Comparison of ENCODE assay signal across 1 cellular context in the genomic region with DNA sequence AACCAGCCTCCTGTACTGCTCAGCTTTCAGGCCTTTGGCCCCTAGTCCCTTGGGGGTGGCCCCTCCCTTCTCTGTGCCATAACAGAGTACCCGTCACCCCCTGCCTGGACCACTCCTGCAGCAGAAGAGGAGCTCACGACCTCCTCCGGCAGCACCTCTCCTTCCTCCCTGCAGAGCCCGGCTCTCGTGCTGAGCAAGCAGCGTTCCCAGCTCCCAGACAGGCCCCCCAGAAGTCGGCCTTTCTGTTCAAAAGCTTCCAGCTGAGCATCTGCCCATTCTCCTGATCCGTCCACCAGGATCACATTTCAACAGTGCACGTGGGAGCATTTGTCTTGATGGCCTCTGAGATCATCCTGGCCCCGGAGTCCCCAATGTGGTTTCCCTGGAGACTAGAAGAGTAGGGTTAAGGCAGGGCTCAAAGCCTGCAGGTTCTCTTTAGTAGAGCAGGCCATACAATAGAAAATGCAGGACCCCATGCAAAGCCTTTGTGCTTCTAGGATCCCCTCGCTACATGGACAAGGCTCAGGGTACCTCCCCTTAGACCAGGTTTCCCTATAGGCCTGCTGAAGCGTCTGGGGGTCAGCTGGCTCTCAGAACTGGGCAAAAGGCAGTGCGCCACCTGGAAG.
TF ChIP-seq lines count a peak whose summit lies in the region.

No MANE protein-coding gene starts in this region.

TF ChIP-seq in GM23338, 12 proteins besides CTCF, POLR2A, EP300 and RAD21 (continued from another document):
- TF ChIP-seq, protein P1, sequence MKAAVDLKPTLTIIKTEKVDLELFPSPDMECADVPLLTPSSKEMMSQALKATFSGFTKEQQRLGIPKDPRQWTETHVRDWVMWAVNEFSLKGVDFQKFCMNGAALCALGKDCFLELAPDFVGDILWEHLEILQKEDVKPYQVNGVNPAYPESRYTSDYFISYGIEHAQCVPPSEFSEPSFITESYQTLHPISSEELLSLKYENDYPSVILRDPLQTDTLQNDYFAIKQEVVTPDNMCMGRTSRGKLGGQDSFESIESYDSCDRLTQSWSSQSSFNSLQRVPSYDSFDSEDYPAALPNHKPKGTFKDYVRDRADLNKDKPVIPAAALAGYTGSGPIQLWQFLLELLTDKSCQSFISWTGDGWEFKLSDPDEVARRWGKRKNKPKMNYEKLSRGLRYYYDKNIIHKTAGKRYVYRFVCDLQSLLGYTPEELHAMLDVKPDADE (IDR thresholded peaks at IDR 0.05): no peak
- TF ChIP-seq STAT1 (IDR thresholded peaks at IDR 0.05; ENCODE audit: unreplicated experiment) (no peak), EZH2phosphoT487 (IDR thresholded peaks at IDR 0.05; ENCODE audit: unreplicated experiment) (no peak), CREB1 (CRISPR knock-in tag; IDR thresholded peaks at IDR 0.05; ENCODE audit: low read depth) (no peak), ZNF331 (CRISPR knock-in tag; IDR thresholded peaks at IDR 0.05; ENCODE audit: low read depth) (no peak), EZH2 (IDR thresholded peaks at IDR 0.05; ENCODE audit: low read depth, unreplicated experiment) (no peak), JUNB (IDR thresholded peaks at IDR 0.05; ENCODE audit: unreplicated experiment) (no peak), ZNF114 (CRISPR knock-in tag; IDR thresholded peaks at IDR 0.05) (no peak), POLR2AphosphoS5 (IDR thresholded peaks at IDR 0.05; ENCODE audit: low read depth) (no peak)
- TF ChIP-seq, protein P2, sequence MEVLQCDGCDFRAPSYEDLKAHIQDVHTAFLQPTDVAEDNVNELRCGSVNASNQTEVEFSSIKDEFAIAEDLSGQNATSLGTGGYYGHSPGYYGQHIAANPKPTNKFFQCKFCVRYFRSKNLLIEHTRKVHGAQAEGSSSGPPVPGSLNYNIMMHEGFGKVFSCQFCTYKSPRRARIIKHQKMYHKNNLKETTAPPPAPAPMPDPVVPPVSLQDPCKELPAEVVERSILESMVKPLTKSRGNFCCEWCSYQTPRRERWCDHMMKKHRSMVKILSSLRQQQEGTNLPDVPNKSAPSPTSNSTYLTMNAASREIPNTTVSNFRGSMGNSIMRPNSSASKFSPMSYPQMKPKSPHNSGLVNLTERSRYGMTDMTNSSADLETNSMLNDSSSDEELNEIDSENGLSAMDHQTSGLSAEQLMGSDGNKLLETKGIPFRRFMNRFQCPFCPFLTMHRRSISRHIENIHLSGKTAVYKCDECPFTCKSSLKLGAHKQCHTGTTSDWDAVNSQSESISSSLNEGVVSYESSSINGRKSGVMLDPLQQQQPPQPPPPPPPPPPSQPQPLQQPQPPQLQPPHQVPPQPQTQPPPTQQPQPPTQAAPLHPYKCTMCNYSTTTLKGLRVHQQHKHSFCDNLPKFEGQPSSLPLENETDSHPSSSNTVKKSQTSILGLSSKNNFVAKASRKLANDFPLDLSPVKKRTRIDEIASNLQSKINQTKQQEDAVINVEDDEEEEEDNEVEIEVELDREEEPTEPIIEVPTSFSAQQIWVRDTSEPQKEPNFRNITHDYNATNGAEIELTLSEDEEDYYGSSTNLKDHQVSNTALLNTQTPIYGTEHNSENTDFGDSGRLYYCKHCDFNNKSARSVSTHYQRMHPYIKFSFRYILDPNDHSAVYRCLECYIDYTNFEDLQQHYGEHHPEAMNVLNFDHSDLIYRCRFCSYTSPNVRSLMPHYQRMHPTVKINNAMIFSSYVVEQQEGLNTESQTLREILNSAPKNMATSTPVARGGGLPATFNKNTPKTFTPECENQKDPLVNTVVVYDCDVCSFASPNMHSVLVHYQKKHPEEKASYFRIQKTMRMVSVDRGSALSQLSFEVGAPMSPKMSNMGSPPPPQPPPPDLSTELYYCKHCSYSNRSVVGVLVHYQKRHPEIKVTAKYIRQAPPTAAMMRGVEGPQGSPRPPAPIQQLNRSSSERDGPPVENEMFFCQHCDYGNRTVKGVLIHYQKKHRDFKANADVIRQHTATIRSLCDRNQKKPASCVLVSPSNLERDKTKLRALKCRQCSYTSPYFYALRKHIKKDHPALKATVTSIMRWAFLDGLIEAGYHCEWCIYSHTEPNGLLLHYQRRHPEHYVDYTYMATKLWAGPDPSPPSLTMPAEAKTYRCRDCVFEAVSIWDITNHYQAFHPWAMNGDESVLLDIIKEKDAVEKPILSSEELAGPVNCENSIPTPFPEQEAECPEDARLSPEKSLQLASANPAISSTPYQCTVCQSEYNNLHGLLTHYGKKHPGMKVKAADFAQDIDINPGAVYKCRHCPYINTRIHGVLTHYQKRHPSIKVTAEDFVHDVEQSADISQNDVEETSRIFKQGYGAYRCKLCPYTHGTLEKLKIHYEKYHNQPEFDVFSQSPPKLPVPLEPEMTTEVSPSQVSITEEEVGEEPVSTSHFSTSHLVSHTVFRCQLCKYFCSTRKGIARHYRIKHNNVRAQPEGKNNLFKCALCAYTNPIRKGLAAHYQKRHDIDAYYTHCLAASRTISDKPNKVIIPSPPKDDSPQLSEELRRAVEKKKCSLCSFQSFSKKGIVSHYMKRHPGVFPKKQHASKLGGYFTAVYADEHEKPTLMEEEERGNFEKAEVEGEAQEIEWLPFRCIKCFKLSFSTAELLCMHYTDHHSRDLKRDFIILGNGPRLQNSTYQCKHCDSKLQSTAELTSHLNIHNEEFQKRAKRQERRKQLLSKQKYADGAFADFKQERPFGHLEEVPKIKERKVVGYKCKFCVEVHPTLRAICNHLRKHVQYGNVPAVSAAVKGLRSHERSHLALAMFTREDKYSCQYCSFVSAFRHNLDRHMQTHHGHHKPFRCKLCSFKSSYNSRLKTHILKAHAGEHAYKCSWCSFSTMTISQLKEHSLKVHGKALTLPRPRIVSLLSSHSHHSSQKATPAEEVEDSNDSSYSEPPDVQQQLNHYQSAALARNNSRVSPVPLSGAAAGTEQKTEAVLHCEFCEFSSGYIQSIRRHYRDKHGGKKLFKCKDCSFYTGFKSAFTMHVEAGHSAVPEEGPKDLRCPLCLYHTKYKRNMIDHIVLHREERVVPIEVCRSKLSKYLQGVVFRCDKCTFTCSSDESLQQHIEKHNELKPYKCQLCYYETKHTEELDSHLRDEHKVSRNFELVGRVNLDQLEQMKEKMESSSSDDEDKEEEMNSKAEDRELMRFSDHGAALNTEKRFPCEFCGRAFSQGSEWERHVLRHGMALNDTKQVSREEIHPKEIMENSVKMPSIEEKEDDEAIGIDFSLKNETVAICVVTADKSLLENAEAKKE (CRISPR knock-in tag; IDR thresholded peaks at IDR 0.05): no peak
- TF ChIP-seq, protein P3, sequence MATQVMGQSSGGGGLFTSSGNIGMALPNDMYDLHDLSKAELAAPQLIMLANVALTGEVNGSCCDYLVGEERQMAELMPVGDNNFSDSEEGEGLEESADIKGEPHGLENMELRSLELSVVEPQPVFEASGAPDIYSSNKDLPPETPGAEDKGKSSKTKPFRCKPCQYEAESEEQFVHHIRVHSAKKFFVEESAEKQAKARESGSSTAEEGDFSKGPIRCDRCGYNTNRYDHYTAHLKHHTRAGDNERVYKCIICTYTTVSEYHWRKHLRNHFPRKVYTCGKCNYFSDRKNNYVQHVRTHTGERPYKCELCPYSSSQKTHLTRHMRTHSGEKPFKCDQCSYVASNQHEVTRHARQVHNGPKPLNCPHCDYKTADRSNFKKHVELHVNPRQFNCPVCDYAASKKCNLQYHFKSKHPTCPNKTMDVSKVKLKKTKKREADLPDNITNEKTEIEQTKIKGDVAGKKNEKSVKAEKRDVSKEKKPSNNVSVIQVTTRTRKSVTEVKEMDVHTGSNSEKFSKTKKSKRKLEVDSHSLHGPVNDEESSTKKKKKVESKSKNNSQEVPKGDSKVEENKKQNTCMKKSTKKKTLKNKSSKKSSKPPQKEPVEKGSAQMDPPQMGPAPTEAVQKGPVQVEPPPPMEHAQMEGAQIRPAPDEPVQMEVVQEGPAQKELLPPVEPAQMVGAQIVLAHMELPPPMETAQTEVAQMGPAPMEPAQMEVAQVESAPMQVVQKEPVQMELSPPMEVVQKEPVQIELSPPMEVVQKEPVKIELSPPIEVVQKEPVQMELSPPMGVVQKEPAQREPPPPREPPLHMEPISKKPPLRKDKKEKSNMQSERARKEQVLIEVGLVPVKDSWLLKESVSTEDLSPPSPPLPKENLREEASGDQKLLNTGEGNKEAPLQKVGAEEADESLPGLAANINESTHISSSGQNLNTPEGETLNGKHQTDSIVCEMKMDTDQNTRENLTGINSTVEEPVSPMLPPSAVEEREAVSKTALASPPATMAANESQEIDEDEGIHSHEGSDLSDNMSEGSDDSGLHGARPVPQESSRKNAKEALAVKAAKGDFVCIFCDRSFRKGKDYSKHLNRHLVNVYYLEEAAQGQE (IDR thresholded peaks at IDR 0.05; ENCODE audit: unreplicated experiment): no peak
